Comparison of ENCODE assay signal across 1 cellular context in the genomic region with DNA sequence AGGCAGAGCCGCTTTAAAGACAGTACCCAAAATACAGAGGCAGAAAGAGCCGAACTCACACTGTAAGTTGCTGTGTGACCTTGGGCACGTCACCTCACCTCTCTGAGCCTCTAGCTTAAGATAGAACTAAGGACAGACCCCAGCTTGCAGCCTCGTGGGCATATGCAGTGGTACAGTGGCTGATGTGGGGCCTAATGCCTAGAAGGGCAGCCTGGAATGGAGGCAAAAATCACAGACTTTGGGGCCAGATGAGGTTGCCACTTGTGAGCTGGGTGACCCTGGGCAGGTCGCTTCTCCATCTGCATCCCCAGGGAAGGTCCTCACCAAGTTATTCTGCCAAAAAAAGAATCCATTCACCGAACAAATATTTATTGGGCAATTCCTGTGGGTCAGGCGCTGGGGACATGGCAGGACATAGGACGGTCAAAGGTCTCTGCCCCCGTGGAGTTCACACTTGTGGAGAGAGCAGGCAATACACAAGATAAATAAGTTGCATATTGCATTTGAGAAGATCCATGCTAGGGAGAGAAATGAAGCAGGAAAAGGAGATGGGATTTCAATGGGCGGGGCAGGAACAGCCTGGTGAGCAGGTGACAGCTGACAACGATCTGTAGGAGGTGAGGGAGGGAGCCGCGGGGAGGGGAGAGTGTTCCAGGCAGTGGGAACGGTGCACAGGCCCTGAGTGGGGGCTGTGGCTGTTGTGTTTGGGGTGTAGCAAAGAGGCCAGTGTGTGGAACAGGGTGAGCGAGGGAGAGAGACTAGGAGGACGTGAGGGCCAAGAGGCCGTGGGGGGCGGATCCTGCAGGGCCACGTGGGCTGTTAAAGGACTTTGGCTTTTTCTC.
TF ChIP-seq lines count a peak whose summit lies in the region.

No MANE protein-coding gene starts in this region.

TF ChIP-seq in HepG2, 621 proteins besides CTCF, POLR2A, EP300 and RAD21 (continued from another document and continues in another):
- TF ChIP-seq, protein P1, sequence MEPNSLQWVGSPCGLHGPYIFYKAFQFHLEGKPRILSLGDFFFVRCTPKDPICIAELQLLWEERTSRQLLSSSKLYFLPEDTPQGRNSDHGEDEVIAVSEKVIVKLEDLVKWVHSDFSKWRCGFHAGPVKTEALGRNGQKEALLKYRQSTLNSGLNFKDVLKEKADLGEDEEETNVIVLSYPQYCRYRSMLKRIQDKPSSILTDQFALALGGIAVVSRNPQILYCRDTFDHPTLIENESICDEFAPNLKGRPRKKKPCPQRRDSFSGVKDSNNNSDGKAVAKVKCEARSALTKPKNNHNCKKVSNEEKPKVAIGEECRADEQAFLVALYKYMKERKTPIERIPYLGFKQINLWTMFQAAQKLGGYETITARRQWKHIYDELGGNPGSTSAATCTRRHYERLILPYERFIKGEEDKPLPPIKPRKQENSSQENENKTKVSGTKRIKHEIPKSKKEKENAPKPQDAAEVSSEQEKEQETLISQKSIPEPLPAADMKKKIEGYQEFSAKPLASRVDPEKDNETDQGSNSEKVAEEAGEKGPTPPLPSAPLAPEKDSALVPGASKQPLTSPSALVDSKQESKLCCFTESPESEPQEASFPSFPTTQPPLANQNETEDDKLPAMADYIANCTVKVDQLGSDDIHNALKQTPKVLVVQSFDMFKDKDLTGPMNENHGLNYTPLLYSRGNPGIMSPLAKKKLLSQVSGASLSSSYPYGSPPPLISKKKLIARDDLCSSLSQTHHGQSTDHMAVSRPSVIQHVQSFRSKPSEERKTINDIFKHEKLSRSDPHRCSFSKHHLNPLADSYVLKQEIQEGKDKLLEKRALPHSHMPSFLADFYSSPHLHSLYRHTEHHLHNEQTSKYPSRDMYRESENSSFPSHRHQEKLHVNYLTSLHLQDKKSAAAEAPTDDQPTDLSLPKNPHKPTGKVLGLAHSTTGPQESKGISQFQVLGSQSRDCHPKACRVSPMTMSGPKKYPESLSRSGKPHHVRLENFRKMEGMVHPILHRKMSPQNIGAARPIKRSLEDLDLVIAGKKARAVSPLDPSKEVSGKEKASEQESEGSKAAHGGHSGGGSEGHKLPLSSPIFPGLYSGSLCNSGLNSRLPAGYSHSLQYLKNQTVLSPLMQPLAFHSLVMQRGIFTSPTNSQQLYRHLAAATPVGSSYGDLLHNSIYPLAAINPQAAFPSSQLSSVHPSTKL (CRISPR knock-in tag; IDR thresholded peaks at IDR 0.05) = peak; percentile 97
- TF ChIP-seq, protein P2, sequence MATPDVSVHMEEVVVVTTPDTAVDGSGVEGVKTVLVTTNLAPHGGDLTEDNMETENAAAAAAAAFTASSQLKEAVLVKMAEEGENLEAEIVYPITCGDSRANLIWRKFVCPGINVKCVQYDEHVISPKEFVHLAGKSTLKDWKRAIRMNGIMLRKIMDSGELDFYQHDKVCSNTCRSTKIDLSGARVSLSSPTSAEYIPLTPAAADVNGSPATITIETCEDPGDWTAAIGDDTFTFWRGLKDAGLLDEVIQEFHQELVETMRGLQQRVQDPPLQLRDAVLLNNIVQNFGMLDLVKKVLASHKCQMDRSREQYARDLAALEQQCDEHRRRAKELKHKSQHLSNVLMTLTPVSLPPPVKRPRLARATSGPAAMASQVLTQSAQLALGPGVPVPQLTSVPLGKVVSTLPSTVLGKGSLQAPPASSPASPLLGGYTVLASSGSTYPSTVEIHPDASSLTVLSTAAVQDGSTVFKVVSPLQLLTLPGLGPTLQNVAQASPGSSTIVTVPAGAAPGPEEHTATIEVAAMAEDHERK (CRISPR knock-in tag; IDR thresholded peaks at IDR 0.05; ENCODE audit: low read depth) = peak; percentile 48
- TF ChIP-seq CENPT (CRISPR knock-in tag; IDR thresholded peaks at IDR 0.05; ENCODE audit: low read depth) (0 out of 2 replicates have a peak, but pooled peaks have one; percentile 28), TCF12 (IDR thresholded peaks at IDR 0.05) (no peak), TCF12 (CRISPR knock-in tag; IDR thresholded peaks at IDR 0.05) (peak; percentile 31; the same call in 1 of the 2 replicates), ZNF790 (CRISPR knock-in tag; IDR thresholded peaks at IDR 0.05; ENCODE audit: borderline replicate concordance) (peak; percentile 79), GTF2F1 (IDR thresholded peaks at IDR 0.05; ENCODE audit: low read length) (peak; percentile 51), POLR2AphosphoS2 (IDR thresholded peaks at IDR 0.05; ENCODE audit: low read depth, low read length) (no peak), MTA3 (CRISPR knock-in tag; IDR thresholded peaks at IDR 0.05) (no peak), ZSCAN9 (CRISPR knock-in tag; IDR thresholded peaks at IDR 0.05; ENCODE audit: borderline replicate concordance) (peak; percentile 80), ZNF558 (CRISPR knock-in tag; IDR thresholded peaks at IDR 0.05; ENCODE audit: borderline replicate concordance) (peak; percentile 15; the same call in 1 of the 2 replicates), CHD4 (IDR thresholded peaks at IDR 0.05; ENCODE audit: borderline replicate concordance, low read length) (peak; percentile 100), ZNF792 (CRISPR knock-in tag; IDR thresholded peaks at IDR 0.05) (peak; percentile 83), ZZZ3 (CRISPR knock-in tag; IDR thresholded peaks at IDR 0.05; ENCODE audit: borderline replicate concordance) (peak; percentile 87; the same call in 1 of the 2 replicates), DNMT1 (CRISPR knock-in tag; IDR thresholded peaks at IDR 0.05) (no peak), IRX3 (CRISPR knock-in tag; IDR thresholded peaks at IDR 0.05; ENCODE audit: borderline replicate concordance, low read depth) (no peak), ZNF337 (CRISPR knock-in tag; IDR thresholded peaks at IDR 0.05; ENCODE audit: borderline replicate concordance, low read depth) (peak; percentile 64), ARNTL (CRISPR knock-in tag; IDR thresholded peaks at IDR 0.05) (peak; percentile 94), SIX4 (CRISPR knock-in tag; IDR thresholded peaks at IDR 0.05) (peak; percentile 71; the same call in 1 of the 2 replicates), ZNF83 (CRISPR knock-in tag; IDR thresholded peaks at IDR 0.05; ENCODE audit: borderline replicate concordance) (no peak; the same call in 1 of the 2 replicates), XRCC5 (optimal IDR thresholded peaks at IDR 0.05; ENCODE audit: low read length) (peak; percentile 87), TBX2 (CRISPR knock-in tag; IDR thresholded peaks at IDR 0.05; ENCODE audit: borderline replicate concordance) (peak; percentile 98), ZNF572 (CRISPR knock-in tag; IDR thresholded peaks at IDR 0.05) (peak; percentile 13; the same call in 1 of the 2 replicates), ZFYVE20 (CRISPR knock-in tag; IDR thresholded peaks at IDR 0.05; ENCODE audit: borderline replicate concordance, low read depth) (no peak)
- TF ChIP-seq, protein P3, sequence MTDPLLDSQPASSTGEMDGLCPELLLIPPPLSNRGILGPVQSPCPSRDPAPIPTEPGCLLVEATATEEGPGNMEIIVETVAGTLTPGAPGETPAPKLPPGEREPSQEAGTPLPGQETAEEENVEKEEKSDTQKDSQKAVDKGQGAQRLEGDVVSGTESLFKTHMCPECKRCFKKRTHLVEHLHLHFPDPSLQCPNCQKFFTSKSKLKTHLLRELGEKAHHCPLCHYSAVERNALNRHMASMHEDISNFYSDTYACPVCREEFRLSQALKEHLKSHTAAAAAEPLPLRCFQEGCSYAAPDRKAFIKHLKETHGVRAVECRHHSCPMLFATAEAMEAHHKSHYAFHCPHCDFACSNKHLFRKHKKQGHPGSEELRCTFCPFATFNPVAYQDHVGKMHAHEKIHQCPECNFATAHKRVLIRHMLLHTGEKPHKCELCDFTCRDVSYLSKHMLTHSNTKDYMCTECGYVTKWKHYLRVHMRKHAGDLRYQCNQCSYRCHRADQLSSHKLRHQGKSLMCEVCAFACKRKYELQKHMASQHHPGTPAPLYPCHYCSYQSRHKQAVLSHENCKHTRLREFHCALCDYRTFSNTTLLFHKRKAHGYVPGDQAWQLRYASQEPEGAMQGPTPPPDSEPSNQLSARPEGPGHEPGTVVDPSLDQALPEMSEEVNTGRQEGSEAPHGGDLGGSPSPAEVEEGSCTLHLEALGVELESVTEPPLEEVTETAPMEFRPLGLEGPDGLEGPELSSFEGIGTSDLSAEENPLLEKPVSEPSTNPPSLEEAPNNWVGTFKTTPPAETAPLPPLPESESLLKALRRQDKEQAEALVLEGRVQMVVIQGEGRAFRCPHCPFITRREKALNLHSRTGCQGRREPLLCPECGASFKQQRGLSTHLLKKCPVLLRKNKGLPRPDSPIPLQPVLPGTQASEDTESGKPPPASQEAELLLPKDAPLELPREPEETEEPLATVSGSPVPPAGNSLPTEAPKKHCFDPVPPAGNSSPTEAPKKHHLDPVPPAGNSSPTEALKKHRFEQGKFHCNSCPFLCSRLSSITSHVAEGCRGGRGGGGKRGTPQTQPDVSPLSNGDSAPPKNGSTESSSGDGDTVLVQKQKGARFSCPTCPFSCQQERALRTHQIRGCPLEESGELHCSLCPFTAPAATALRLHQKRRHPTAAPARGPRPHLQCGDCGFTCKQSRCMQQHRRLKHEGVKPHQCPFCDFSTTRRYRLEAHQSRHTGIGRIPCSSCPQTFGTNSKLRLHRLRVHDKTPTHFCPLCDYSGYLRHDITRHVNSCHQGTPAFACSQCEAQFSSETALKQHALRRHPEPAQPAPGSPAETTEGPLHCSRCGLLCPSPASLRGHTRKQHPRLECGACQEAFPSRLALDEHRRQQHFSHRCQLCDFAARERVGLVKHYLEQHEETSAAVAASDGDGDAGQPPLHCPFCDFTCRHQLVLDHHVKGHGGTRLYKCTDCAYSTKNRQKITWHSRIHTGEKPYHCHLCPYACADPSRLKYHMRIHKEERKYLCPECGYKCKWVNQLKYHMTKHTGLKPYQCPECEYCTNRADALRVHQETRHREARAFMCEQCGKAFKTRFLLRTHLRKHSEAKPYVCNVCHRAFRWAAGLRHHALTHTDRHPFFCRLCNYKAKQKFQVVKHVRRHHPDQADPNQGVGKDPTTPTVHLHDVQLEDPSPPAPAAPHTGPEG (CRISPR knock-in tag; IDR thresholded peaks at IDR 0.05) = no peak
- TF ChIP-seq, protein P4, sequence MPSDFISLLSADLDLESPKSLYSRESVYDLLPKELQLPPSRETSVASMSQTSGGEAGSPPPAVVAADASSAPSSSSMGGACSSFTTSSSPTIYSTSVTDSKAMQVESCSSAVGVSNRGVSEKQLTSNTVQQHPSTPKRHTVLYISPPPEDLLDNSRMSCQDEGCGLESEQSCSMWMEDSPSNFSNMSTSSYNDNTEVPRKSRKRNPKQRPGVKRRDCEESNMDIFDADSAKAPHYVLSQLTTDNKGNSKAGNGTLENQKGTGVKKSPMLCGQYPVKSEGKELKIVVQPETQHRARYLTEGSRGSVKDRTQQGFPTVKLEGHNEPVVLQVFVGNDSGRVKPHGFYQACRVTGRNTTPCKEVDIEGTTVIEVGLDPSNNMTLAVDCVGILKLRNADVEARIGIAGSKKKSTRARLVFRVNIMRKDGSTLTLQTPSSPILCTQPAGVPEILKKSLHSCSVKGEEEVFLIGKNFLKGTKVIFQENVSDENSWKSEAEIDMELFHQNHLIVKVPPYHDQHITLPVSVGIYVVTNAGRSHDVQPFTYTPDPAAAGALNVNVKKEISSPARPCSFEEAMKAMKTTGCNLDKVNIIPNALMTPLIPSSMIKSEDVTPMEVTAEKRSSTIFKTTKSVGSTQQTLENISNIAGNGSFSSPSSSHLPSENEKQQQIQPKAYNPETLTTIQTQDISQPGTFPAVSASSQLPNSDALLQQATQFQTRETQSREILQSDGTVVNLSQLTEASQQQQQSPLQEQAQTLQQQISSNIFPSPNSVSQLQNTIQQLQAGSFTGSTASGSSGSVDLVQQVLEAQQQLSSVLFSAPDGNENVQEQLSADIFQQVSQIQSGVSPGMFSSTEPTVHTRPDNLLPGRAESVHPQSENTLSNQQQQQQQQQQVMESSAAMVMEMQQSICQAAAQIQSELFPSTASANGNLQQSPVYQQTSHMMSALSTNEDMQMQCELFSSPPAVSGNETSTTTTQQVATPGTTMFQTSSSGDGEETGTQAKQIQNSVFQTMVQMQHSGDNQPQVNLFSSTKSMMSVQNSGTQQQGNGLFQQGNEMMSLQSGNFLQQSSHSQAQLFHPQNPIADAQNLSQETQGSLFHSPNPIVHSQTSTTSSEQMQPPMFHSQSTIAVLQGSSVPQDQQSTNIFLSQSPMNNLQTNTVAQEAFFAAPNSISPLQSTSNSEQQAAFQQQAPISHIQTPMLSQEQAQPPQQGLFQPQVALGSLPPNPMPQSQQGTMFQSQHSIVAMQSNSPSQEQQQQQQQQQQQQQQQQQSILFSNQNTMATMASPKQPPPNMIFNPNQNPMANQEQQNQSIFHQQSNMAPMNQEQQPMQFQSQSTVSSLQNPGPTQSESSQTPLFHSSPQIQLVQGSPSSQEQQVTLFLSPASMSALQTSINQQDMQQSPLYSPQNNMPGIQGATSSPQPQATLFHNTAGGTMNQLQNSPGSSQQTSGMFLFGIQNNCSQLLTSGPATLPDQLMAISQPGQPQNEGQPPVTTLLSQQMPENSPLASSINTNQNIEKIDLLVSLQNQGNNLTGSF (CRISPR knock-in tag; IDR thresholded peaks at IDR 0.05) = no peak; the same call in 1 of the 2 replicates
- TF ChIP-seq, protein P5, sequence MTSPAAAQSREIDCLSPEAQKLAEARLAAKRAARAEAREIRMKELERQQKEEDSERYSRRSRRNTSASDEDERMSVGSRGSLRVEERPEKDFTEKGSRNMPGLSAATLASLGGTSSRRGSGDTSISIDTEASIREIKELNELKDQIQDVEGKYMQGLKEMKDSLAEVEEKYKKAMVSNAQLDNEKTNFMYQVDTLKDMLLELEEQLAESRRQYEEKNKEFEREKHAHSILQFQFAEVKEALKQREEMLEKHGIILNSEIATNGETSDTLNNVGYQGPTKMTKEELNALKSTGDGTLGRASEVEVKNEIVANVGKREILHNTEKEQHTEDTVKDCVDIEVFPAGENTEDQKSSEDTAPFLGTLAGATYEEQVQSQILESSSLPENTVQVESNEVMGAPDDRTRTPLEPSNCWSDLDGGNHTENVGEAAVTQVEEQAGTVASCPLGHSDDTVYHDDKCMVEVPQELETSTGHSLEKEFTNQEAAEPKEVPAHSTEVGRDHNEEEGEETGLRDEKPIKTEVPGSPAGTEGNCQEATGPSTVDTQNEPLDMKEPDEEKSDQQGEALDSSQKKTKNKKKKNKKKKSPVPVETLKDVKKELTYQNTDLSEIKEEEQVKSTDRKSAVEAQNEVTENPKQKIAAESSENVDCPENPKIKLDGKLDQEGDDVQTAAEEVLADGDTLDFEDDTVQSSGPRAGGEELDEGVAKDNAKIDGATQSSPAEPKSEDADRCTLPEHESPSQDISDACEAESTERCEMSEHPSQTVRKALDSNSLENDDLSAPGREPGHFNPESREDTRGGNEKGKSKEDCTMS (CRISPR knock-in tag; conservative IDR thresholded peaks at IDR 0.05) = no peak
- TF ChIP-seq, protein P6, sequence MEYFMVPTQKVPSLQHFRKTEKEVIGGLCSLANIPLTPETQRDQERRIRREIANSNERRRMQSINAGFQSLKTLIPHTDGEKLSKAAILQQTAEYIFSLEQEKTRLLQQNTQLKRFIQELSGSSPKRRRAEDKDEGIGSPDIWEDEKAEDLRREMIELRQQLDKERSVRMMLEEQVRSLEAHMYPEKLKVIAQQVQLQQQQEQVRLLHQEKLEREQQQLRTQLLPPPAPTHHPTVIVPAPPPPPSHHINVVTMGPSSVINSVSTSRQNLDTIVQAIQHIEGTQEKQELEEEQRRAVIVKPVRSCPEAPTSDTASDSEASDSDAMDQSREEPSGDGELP (IDR thresholded peaks at IDR 0.05; ENCODE audit: borderline replicate concordance, low read depth) = peak; percentile 97
